9 cellular contexts compared by ENCODE assay signal in genomic region chr4:176150283-176150682, GRCh38. TPM values are rescaled to one million over a fixed set of nuclear protein-coding genes. Genes with fewer than 3 reads are reported as not detected.
DNase-seq lines count a peak whose midpoint lies in the region; ATAC-seq and TF ChIP-seq lines count a peak whose summit lies in the region.
"Had no signal": no experiment of that assay in that cellular context is flagged by ENCODE, and none has a peak within 500 bp of the region (broad histone marks: within the 10 kb centered on the region; RNA-seq: fewer than 3 reads in every experiment).

No MANE protein-coding gene starts in this region.

- TF ChIP-seq POLR2A in tibial nerve (IDR thresholded peaks at IDR 0.05) = no peak

- H2AFZ ChIP-seq in trophoblast cell (ENCODE audit: insufficient read depth, low read length, poor library complexity) = no peak overlapping the region

- TF ChIP-seq EP300 in tibial nerve (IDR thresholded peaks at IDR 0.05) = no peak

- H3K23ac ChIP-seq in trophoblast cell (ENCODE audit: low read length) = no peak overlapping the region

- H4K12ac ChIP-seq in trophoblast cell (ENCODE audit: low read depth, low read length) = no peak overlapping the region

- H3K4me2 ChIP-seq in trophoblast cell (ENCODE audit: low read length) = no peak overlapping the region

- no peaks in the 10 kb centered on the region for H3K27me3 ChIP-seq in trophoblast cell (ENCODE audit: insufficient read depth, low read length)
- no peaks in the 10 kb centered on the region for H3K27me3 ChIP-seq in tibial nerve

- no peaks in the 10 kb centered on the region for H3K9me3 ChIP-seq in trophoblast cell (ENCODE audit: insufficient read depth, low read depth, low read length)
- no peaks in the 10 kb centered on the region for H3K9me3 ChIP-seq in tibial nerve

- H3K27ac ChIP-seq in trophoblast cell (ENCODE audit: low read depth, low read length) (no peak overlapping the region), tibial nerve (no peak overlapping the region)
- H3K27ac ChIP-seq: 22Rv1 had no signal

- no peak overlapping the region for H3K18ac ChIP-seq in trophoblast cell (ENCODE audit: low read length)

- no peak for ATAC-seq in HG03045 (IDR thresholded peaks at IDR 0.05; ENCODE audit: unreplicated experiment)

- H3K36me3 ChIP-seq in trophoblast cell (ENCODE audit: control insufficient read depth in 1 of 2, insufficient read depth in 2 of 2, low read length in 2 of 2) (no peaks in the 10 kb centered on the region), tibial nerve (no peaks in the 10 kb centered on the region)

- H2AK5ac ChIP-seq in trophoblast cell (ENCODE audit: low read length) = no peak overlapping the region

- H3K79me1 ChIP-seq in trophoblast cell (ENCODE audit: low read length) = no peaks in the 10 kb centered on the region

- H3K4ac ChIP-seq in trophoblast cell (ENCODE audit: low read depth, low read length) = no peak overlapping the region

- H3K14ac ChIP-seq in trophoblast cell (ENCODE audit: low read length) = no peak overlapping the region

- H4K91ac ChIP-seq in trophoblast cell (ENCODE audit: low read depth, low read length) = no peak overlapping the region

- no peak overlapping the region for H3K4me3 ChIP-seq in Jurkat, Clone E6-1 (ENCODE audit: low read length)
- H3K4me3 ChIP-seq in cardiac fibroblast (replicated peaks in 1 of 2; ENCODE audit: low read depth in 2 of 2, low read length in 2 of 2) = no peak overlapping the region
- H3K4me3 ChIP-seq in trophoblast cell (ENCODE audit: low read depth, low read length) = no peak overlapping the region
- no peak overlapping the region for H3K4me3 ChIP-seq in tibial nerve

- H3K4me1 ChIP-seq in trophoblast cell (ENCODE audit: control insufficient read depth in 1 of 2, insufficient read depth in 2 of 2, low read length in 2 of 2) (no peaks in the 10 kb centered on the region), tibial nerve (no peaks in the 10 kb centered on the region)

- no peaks in the 10 kb centered on the region for H3K79me2 ChIP-seq in trophoblast cell (ENCODE audit: control insufficient read depth, insufficient read depth, low read length, poor library complexity)

- TF ChIP-seq CTCF in cardiac fibroblast (IDR thresholded peaks at IDR 0.05; ENCODE audit: low read depth, low read length) (peak; percentile 19), tibial nerve (IDR thresholded peaks at IDR 0.05) (no peak)

- H2BK5ac ChIP-seq in trophoblast cell (ENCODE audit: low read depth, low read length, poor library complexity) = no peak overlapping the region

- DNase-seq in DMS 273 (lab: John Stamatoyannopoulos, UW; ENCODE audit: unreplicated experiment) (peak; percentile 40), DMS 273 treated with DMSO at 0.1 percent for 48 hours (lab: John Stamatoyannopoulos, UW) (no peak), cardiac fibroblast (ENCODE audit: low read depth in 2 of 2) (peak; percentile 56 to 66), trophoblast cell (peak; percentile 5 to 57), tibial nerve (ENCODE audit: low spot score in 2 of 2) (no peak)
- DNase-seq in Jurkat, Clone E6-1 (ENCODE audit: low read depth, low spot score) = peak; percentile 4
- no peak for DNase-seq in activated effector memory CD4-positive, alpha-beta T cell treated with Interleukin-2 at 50 U/mL for 16 hours

- H3K9ac ChIP-seq in trophoblast cell (ENCODE audit: low read length) = no peak overlapping the region

- H4K8ac ChIP-seq in trophoblast cell (ENCODE audit: low read depth, low read length) = no peak overlapping the region

- H2BK120ac ChIP-seq in trophoblast cell (ENCODE audit: insufficient read depth, low read length, poor library complexity) = no peak overlapping the region

- H2BK12ac ChIP-seq in trophoblast cell (ENCODE audit: low read length) = no peak overlapping the region

RNA-seq across cellular contexts. Expression of gene SPATA4, which starts 45.1 kb away (rescaled TPM):
- not detected for polyA plus RNA-seq in Jurkat, Clone E6-1 (2012; ENCODE audit: insufficient read depth, insufficient read length)
- 0.03 and 0.04 TPM in 2 replicates for polyA plus RNA-seq in trophoblast cell (2013)
- total RNA-seq in tibial nerve = under 1 TPM in 2 of 4 donors, not detected in 2; 0.21 to 0.44 TPM

Comparison
In these comparisons a context has a peak if more than half of its experiments do, and no peak if none do; other contexts are left out.
1. DNase-seq: peak in DMS 273 (single experiment), Jurkat, Clone E6-1 (single experiment), cardiac fibroblast (2 of 2) and trophoblast cell (2 of 2); none in DMS 273 treated with DMSO at 0.1 percent for 48 hours (single experiment), activated effector memory CD4-positive, alpha-beta T cell treated with Interleukin-2 at 50 U/mL for 16 hours (single experiment) and tibial nerve (0 of 2).